In the genomic region with DNA sequence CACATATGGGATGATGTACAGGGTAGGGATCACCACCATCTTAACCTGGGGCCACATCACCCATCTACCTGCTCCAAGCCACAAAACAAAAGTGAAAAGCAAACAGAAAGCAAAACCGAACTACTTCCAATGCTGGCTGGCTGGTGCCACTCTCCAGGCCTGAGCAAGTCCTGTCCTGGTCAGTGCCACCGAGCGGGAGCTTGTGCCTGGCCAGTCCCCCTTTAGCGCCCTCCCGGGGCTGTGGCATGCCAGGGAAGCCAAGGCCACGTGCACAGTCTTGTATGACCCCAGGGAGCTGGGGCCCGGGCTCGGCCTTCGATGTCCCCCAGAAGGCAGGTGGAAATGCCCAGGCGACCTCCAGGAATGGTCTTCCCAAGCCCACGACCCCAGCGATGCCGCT, we compare ENCODE assay signal across 27 cellular contexts. TPM values are rescaled to one million over a fixed set of nuclear protein-coding genes. Genes with fewer than 3 reads are reported as not detected.
A peak's percentile ranks its signal among the peaks of the same experiment; 100 is the strongest.
DNase-seq lines count a peak whose midpoint lies in the region; ATAC-seq, FAIRE-seq and TF ChIP-seq lines count a peak whose summit lies in the region.
"Had no signal": no experiment of that assay in that cellular context is flagged by ENCODE, and none has a peak within 500 bp of the region (broad histone marks: within the 10 kb centered on the region; RNA-seq: fewer than 3 reads in every experiment).

No MANE protein-coding gene starts in this region.

- in situ Hi-C loops in Panc1 (cut with HindIII; ENCODE audit: low pct_unique_long_range_greater_than_20kb, low sequenced_read_pairs) = no loop called here

- no peak for ATAC-seq in heart left ventricle
- 0 out of 2 replicates have a peak, but pooled peaks have one; percentile 13 for ATAC-seq in Panc1
- ATAC-seq: effector memory CD8-positive, alpha-beta T cell; esophagus mucosa; stimulated activated memory B cell treated with anti-CD40 and anti-IgM and Interleukin-4, amounts not matched to agents 10 μg/mL and 1 μg/mL and 100 μg/mL, for 72 hours had no signal

- no peak overlapping the region for H3K9ac ChIP-seq in astrocyte (ENCODE audit: low read length)

- BruUV-seq in Panc1 (replicated peaks; lab: Mats Ljungman, UMichigan) = no TSS peak

- peaks cover 18% of the 10 kb centered on the region for H4K20me1 ChIP-seq in astrocyte (ENCODE audit: insufficient read depth, low read length)

- POLR2A ChIA-PET in Panc1 (lab: Charles Lee) = no interaction called here

- no peak for FAIRE-seq in astrocyte (lab: Jason Lieb, UNC)
- FAIRE-seq: islet of Langerhans, small intestine had no signal

- H3K4me1 ChIP-seq in heart left ventricle (peaks cover 0 to 4% (median 0%) of the 10 kb centered on the region in 12 donors), Panc1 (ENCODE audit: control insufficient read depth, insufficient read depth, low read length) (no peaks in the 10 kb centered on the region), astrocyte (ENCODE audit: insufficient read depth, low read length) (peaks cover 3% of the 10 kb centered on the region)
- H3K4me1 ChIP-seq: tibial artery had no signal

- DNase-seq in cardiac septum (ENCODE audit: low spot score) (peak; percentile 56), heart left ventricle (no peak), Panc1 (ENCODE audit: low read depth, low spot score) (no peak), astrocyte (ENCODE audit: low read depth) (no peak), posterior vena cava (ENCODE audit: low spot score) (peak; percentile 72), COLO668 (lab: John Stamatoyannopoulos, UW; ENCODE audit: unreplicated experiment) (no peak), Kasumi-1 (lab: John Stamatoyannopoulos, UW) (no peak), mucosa of gallbladder (ENCODE audit: low spot score) (no peak)
- DNase-seq: activated CD4-positive, alpha-beta T cell treated with anti-CD3 and anti-CD28 coated beads for 1 hour; activated CD8-positive, alpha-beta memory T cell treated with anti-CD3 and anti-CD28 coated beads, Interleukin-2, amount 50 U/mL, for 48 hours; DMS 273 treated with DMSO at 0.1 percent for 48 hours; effector memory CD8-positive, alpha-beta T cell; foreskin melanocyte; HCEC 1CT; hippocampal formation; NCI-H1694 treated with DMSO at 0.1 percent for 48 hours; NCI-H526 treated with DMSO at 0.1 percent for 48 hours; small intestine; stimulated activated CD4-positive, alpha-beta T cell treated with anti-CD3 and anti-CD28 coated beads, Interleukin-2, amount 100 ng/mL, for 24 hours had no signal

- CTCF ChIA-PET in Panc1 (lab: Charles Lee) = no interaction called here

- WGBS in heart left ventricle, 4 donors = 88 to 97% (median 92%) methylated on average over 8 to 13 of the region's 13 CpGs

- H3K4me3 ChIP-seq in heart left ventricle = no peak overlapping the region
- no peak overlapping the region for H3K4me3 ChIP-seq in Panc1 (ENCODE audit: low read depth in 2 of 2, low read length in 2 of 2)
- H3K4me3 ChIP-seq in astrocyte (ENCODE audit: insufficient read depth, low read depth, low read length) = no peak overlapping the region
- H3K4me3 ChIP-seq: tibial artery had no signal

- H3K36me3 Mint-ChIP-seq in astrocyte (ENCODE audit: low read depth, unreplicated experiment) = peaks cover 32% of the 10 kb centered on the region

- TF ChIP-seq CTCF in heart left ventricle (IDR thresholded peaks at IDR 0.05) (no peak), Panc1 (IDR thresholded peaks at IDR 0.05) (no peak), astrocyte (IDR thresholded peaks at IDR 0.05; ENCODE audit: insufficient read depth, low read depth, low read length) (no peak)

- no peaks in the 10 kb centered on the region for H3K9me3 ChIP-seq in heart left ventricle
- no peaks in the 10 kb centered on the region for H3K9me3 ChIP-seq in Panc1 (ENCODE audit: control insufficient read depth, insufficient read depth, low read depth, low read length)
- H3K9me3 ChIP-seq in astrocyte (ENCODE audit: insufficient read depth, low read depth, low read length) = no peaks in the 10 kb centered on the region
- H3K9me3 ChIP-seq: neutrophil, tibial artery had no signal

- H3K27ac ChIP-seq in heart left ventricle = no peak overlapping the region
- no peak overlapping the region for H3K27ac ChIP-seq in Panc1 (ENCODE audit: low read length)
- H3K27ac ChIP-seq in astrocyte (ENCODE audit: low read depth, low read length) = no peak overlapping the region
- H3K27ac ChIP-seq: C4-2B, neutrophil, tibial artery had no signal

- H3K27me3 ChIP-seq in heart left ventricle (no peaks in the 10 kb centered on the region), Panc1 (ENCODE audit: control insufficient read depth, insufficient read depth, low read length) (no peaks in the 10 kb centered on the region), astrocyte (ENCODE audit: insufficient read depth, low read length) (no peaks in the 10 kb centered on the region)
- H3K27me3 ChIP-seq: neutrophil, tibial artery had no signal

- H3K4me3 Mint-ChIP-seq in astrocyte (ENCODE audit: unreplicated experiment) = peak overlapping the region; percentile 8
- H3K4me3 Mint-ChIP-seq: activated naive CD4-positive, alpha-beta T cell treated with anti-CD3 and anti-CD28 coated beads, Interleukin-2, amount 50 U/mL, for 24 hours; effector memory CD8-positive, alpha-beta T cell; IgD-negative memory B cell; stimulated activated memory B cell treated with anti-CD40 and anti-IgM and Interleukin-4, amounts not matched to agents 10 μg/mL and 1 μg/mL and 100 μg/mL, for 72 hours had no signal

- intact Hi-C loops in cardiac septum (cut with DNase I) (no loop called here), heart left ventricle (cut with DNase I) (no loop called here), Panc1 (cut with micrococcal nuclease; ENCODE audit: unreplicated experiment) (no loop called here), posterior vena cava (cut with DNase I) (no loop called here)

- peak overlapping the region; percentile 41 for H3K27ac Mint-ChIP-seq in astrocyte (ENCODE audit: unreplicated experiment)
- H3K27ac Mint-ChIP-seq: activated naive CD4-positive, alpha-beta T cell treated with anti-CD3 and anti-CD28 coated beads, Interleukin-2, amount 50 U/mL, for 24 hours; stimulated activated memory B cell treated with anti-CD40 and anti-IgM and Interleukin-4, amounts not matched to agents 10 μg/mL and 1 μg/mL and 100 μg/mL, for 72 hours had no signal

- H3K4me1 Mint-ChIP-seq in astrocyte (ENCODE audit: low read depth, unreplicated experiment) = peaks cover 4% of the 10 kb centered on the region
- H3K4me1 Mint-ChIP-seq: stimulated activated memory B cell treated with anti-CD40 and anti-IgM and Interleukin-4, amounts not matched to agents 10 μg/mL and 1 μg/mL and 100 μg/mL, for 72 hours had no signal

- H3K79me2 ChIP-seq in astrocyte (ENCODE audit: insufficient read depth, low read length) = no peaks in the 10 kb centered on the region

- no peaks in the 10 kb centered on the region for H3K27me3 Mint-ChIP-seq in astrocyte (ENCODE audit: low read depth, unreplicated experiment)
- H3K27me3 Mint-ChIP-seq: activated naive CD4-positive, alpha-beta T cell treated with anti-CD3 and anti-CD28 coated beads, Interleukin-2, amount 50 U/mL, for 24 hours; effector memory CD8-positive, alpha-beta T cell; IgD-negative memory B cell; stimulated activated memory B cell treated with anti-CD40 and anti-IgM and Interleukin-4, amounts not matched to agents 10 μg/mL and 1 μg/mL and 100 μg/mL, for 72 hours had no signal

- no peak overlapping the region for H2AFZ ChIP-seq in astrocyte (ENCODE audit: low read depth, low read length)

- no peaks in the 10 kb centered on the region for H3K9me3 Mint-ChIP-seq in astrocyte (ENCODE audit: unreplicated experiment)
- H3K9me3 Mint-ChIP-seq: activated naive CD4-positive, alpha-beta T cell treated with anti-CD3 and anti-CD28 coated beads, Interleukin-2, amount 50 U/mL, for 24 hours; effector memory CD8-positive, alpha-beta T cell; IgD-negative memory B cell; stimulated activated memory B cell treated with anti-CD40 and anti-IgM and Interleukin-4, amounts not matched to agents 10 μg/mL and 1 μg/mL and 100 μg/mL, for 72 hours had no signal

- H3K4me2 ChIP-seq in astrocyte (ENCODE audit: low read length) = no peak overlapping the region

- TF ChIP-seq POLR2A in heart left ventricle (IDR thresholded peaks at IDR 0.05) = no peak

- H3K36me3 ChIP-seq in heart left ventricle = peaks cover 0 to 100% (median 79%) of the 10 kb centered on the region in 9 donors
- peaks cover 27% of the 10 kb centered on the region for H3K36me3 ChIP-seq in Panc1 (ENCODE audit: control insufficient read depth, insufficient read depth, low read length)
- H3K36me3 ChIP-seq in astrocyte (ENCODE audit: insufficient read depth, low read length) = peaks cover 25% of the 10 kb centered on the region

RNA-seq across cellular contexts. Expression of a gene that starts 17.9 kb away (rescaled TPM):
- total RNA-seq in cardiac septum (189 TPM), heart left ventricle (100 to 1,000 TPM; 125 to 216 (median 178) TPM), Panc1 (2021; ENCODE audit: unreplicated experiment) (274 TPM), astrocyte (129 and 153 TPM in 2 replicates), posterior vena cava (100 to 1,000 TPM in 1 of 2 donors, 10 to 100 TPM in 1; 89.0 to 118 TPM), mucosa of gallbladder (135 TPM)
- polyA plus RNA-seq in heart left ventricle = 100 to 1,000 TPM; 119 to 143 TPM
- polyA plus RNA-seq in Panc1 (2012; ENCODE audit: insufficient read length) = 162 TPM

RNA-seq across cellular contexts. Expression of a gene that starts 47.2 kb away (rescaled TPM):
- total RNA-seq in cardiac septum (17.1 TPM), heart left ventricle (10 to 100 TPM; 10.2 to 29.3 (median 18.5) TPM), Panc1 (2021; ENCODE audit: unreplicated experiment) (120 TPM), astrocyte (123 and 149 TPM in 2 replicates), posterior vena cava (10 to 100 TPM; 44.2 to 60.6 TPM), mucosa of gallbladder (39.9 TPM)
- 10 to 100 TPM in 1 of 2 donors, 1 to 10 TPM in 1; 9.3 to 30.5 TPM for polyA plus RNA-seq in heart left ventricle
- polyA plus RNA-seq in Panc1 (2012; ENCODE audit: insufficient read length) = 264 TPM

Comparison
In these comparisons a context has a peak if more than half of its experiments do, and no peak if none do; other contexts are left out.
1. DNase-seq: peak in cardiac septum (single experiment) and posterior vena cava (single experiment); none in heart left ventricle (0 of 5), Panc1 (single experiment), astrocyte (single experiment), COLO668 (single experiment), Kasumi-1 (0 of 2) and mucosa of gallbladder (single experiment).